Comparison of ENCODE assay signal across 29 cellular contexts in the genomic region with DNA sequence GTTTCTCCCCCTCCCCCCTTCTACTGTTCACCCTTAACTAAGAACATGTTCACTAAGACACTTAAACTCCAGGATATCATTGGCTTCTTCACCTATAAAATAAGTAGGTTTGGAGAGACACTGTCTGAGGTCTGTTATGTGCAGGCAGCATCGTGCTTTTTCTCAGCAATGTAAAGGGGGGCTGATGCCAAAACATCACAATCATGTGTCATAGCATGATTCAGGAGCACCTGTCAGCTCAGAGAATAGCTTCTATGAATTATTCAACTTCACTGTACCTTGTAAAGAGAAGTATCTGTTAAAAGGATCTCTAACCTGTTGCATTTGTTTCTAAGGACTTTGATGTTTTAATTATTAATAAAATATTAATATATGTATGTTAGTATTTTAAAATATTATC.
"Had no signal": no experiment of that assay in that cellular context is flagged by ENCODE, and none has a peak within 500 bp of the region (broad histone marks: within the 10 kb centered on the region; RNA-seq: fewer than 3 reads in every experiment).

No MANE protein-coding gene starts in this region.

- H3K27ac ChIP-seq: ascending aorta, body of pancreas, cardiac muscle cell had no signal

- H3K9me3 ChIP-seq: ascending aorta, body of pancreas had no signal

- ATAC-seq: activated CD8-positive, alpha-beta memory T cell treated with anti-CD3 and anti-CD28 coated beads, Interleukin-2, amount 10 ng/mL, durations not matched to agents 7 days and 5 days; activated naive CD4-positive, alpha-beta T cell treated with anti-CD3 and anti-CD28 coated beads, Interleukin-2, amount 50 U/mL, for 72 hours; activated naive CD8-positive, alpha-beta T cell treated with anti-CD3 and anti-CD28 coated beads, Interleukin-2, amount 50 U/mL, for 24 hours; body of pancreas; K562; T-helper 17 cell; WTC11 had no signal

- DNase-seq: activated CD4-positive, alpha-beta T cell treated with anti-CD3 and anti-CD28 coated beads, Interleukin-2, amount 10 ng/mL, durations not matched to agents 24 days and 14 days; activated CD4-positive, alpha-beta T cell treated with anti-CD3 and anti-CD28 coated beads, Interleukin-2, amount 50 U/mL, for 48 hours; activated CD4-positive, CD25-positive, alpha-beta regulatory T cell treated with anti-CD3 and anti-CD28 coated beads, Interleukin-2, amount 50 U/mL, for 72 hours; activated CD8-positive, alpha-beta memory T cell treated with anti-CD3 and anti-CD28 coated beads, Interleukin-2, amount 10 ng/mL, durations not matched to agents 7 days and 5 days; activated effector memory CD4-positive, alpha-beta T cell treated with Interleukin-2 at 50 U/mL for 16 hours; activated naive CD4-positive, alpha-beta T cell treated with Interleukin-2 at 50 U/mL for 16 hours; activated naive CD8-positive, alpha-beta T cell treated with anti-CD3 and anti-CD28 coated beads, Interleukin-2, amount 50 U/mL, for 24 hours; activated T-cell treated with anti-CD3 and anti-CD28 coated beads, Interleukin-2, amount 50 U/mL, for 24 hours; amniotic stem cell; body of pancreas; cerebellar nuclear complex; Karpas-422; NCI-H1048; NCI-H146; NCI-H187 treated with DMSO at 0.1 percent for 48 hours; NCI-H2081 treated with DMSO at 0.1 percent for 48 hours; NCI-H2171 treated with DMSO at 0.1 percent for 48 hours; NCI-H226; NCI-H510A; NCI-H526 treated with DMSO at 0.1 percent for 48 hours; SIG-M5; T-helper 17 cell; T-helper 9 cell had no signal

- H3K27me3 ChIP-seq: ascending aorta, body of pancreas, cardiac muscle cell had no signal

- FAIRE-seq: K562, RCC 7860 had no signal

- H3K4me1 ChIP-seq: ascending aorta, body of pancreas had no signal

- H3K4me3 ChIP-seq: ascending aorta, body of pancreas, cardiac muscle cell, K562 had no signal

- H3K36me3 ChIP-seq: ascending aorta, cardiac muscle cell had no signal
